Comparison of ENCODE assay signal across 8 cellular contexts in genomic region chr17:44522883-44523671, GRCh38. TPM values are rescaled to one million over a fixed set of nuclear protein-coding genes. Genes with fewer than 3 reads are reported as not detected.
A peak's percentile ranks its signal among the peaks of the same experiment; 100 is the strongest.
DNase-seq lines count a peak whose midpoint lies in the region; ATAC-seq and TF ChIP-seq lines count a peak whose summit lies in the region.

No MANE protein-coding gene starts in this region.

- peaks cover 2% of the 10 kb centered on the region for H3K27me3 Mint-ChIP-seq in activated naive CD4-positive, alpha-beta T cell treated with anti-CD3 and anti-CD28 coated beads for 36 hours (ENCODE audit: low read depth)

- H3K36me3 ChIP-seq in HAP-1 (replicated peaks) (no peaks in the 10 kb centered on the region), Peyer's patch (no peaks in the 10 kb centered on the region)

- H3K27me3 ChIP-seq in HAP-1 (ENCODE audit: low read depth), result 0 out of 2 replicates have a peak, but pooled peaks cover 1% of the 10 kb centered on the region
- H3K27me3 ChIP-seq in Peyer's patch, result no peaks in the 10 kb centered on the region

- ATAC-seq in left cardiac atrium (peak; percentile 90 to 92), GM18505 (IDR thresholded peaks at IDR 0.05; ENCODE audit: unreplicated experiment) (no peak)

- in situ Hi-C loops in HAP-1 (cut with MboI; ENCODE audit: low sequenced_read_pairs), result no loop called here

- intact Hi-C loops in activated naive CD4-positive, alpha-beta T cell treated with anti-CD3 and anti-CD28 coated beads for 36 hours (cut with micrococcal nuclease), result loop anchor here (1.0 kb wide), 2 partner anchors 123 to 138 kb away; no protein-coding TSS in a partner anchor
- intact Hi-C loops in left cardiac atrium (cut with DNase I), result loop anchor here (5.0 kb wide), 3 partner anchors 126 to 311 kb away; no protein-coding TSS in a partner anchor

- H3K9me3 ChIP-seq in HAP-1 (peaks cover 5% of the 10 kb centered on the region; the same call in 1 of the 2 replicates), Peyer's patch (no peaks in the 10 kb centered on the region)

- H3K4me3 ChIP-seq in AG10803 (ENCODE audit: low read length) (no peak overlapping the region), HAP-1 (no peak overlapping the region), Peyer's patch (no peak overlapping the region)

- CTCF ChIA-PET in activated naive CD4-positive, alpha-beta T cell treated with anti-CD3 and anti-CD28 coated beads for 36 hours (lab: Charles Lee), result interaction anchor here (0.6 to 2.8 kb wide), 21 partner anchors 10 to 499 kb away, joined by 3 to 22 read pairs (median 4); no protein-coding TSS in a partner anchor

- no peaks in the 10 kb centered on the region for H3K36me3 Mint-ChIP-seq in activated naive CD4-positive, alpha-beta T cell treated with anti-CD3 and anti-CD28 coated beads for 36 hours (ENCODE audit: low read depth)

- no peak overlapping the region for H3K27ac Mint-ChIP-seq in activated naive CD4-positive, alpha-beta T cell treated with anti-CD3 and anti-CD28 coated beads for 36 hours

- H3K4me1 Mint-ChIP-seq in activated naive CD4-positive, alpha-beta T cell treated with anti-CD3 and anti-CD28 coated beads for 36 hours (ENCODE audit: low read depth), result no peaks in the 10 kb centered on the region

- peak; percentile 79 for TF ChIP-seq CTCF in AG10803 (conservative IDR thresholded peaks at IDR 0.05; ENCODE audit: low read length)
- peak in 5 of 6 experiments; percentile 2 to 56 (median 53) for TF ChIP-seq CTCF in Peyer's patch (IDR thresholded peaks at IDR 0.05)

- H3K9me3 Mint-ChIP-seq in activated naive CD4-positive, alpha-beta T cell treated with anti-CD3 and anti-CD28 coated beads for 36 hours, result no peaks in the 10 kb centered on the region

- no peak overlapping the region for H3K27ac ChIP-seq in Peyer's patch

- TF ChIP-seq POLR2A in Peyer's patch (IDR thresholded peaks at IDR 0.05) (no peak), GM18505 (IDR thresholded peaks at IDR 0.05; ENCODE audit: borderline replicate concordance, extremely low read depth, insufficient read depth, insufficient read length) (no peak)

- DNase-seq in AG10803 (ENCODE audit: low read depth) (peak; percentile 69), HAP-1 (ENCODE audit: low spot score in 2 of 2) (peak; percentile 45 to 90), Peyer's patch (peak; percentile 43 to 79 (median 72)), left cardiac atrium (peak; percentile 80), midbrain (lab: John Stamatoyannopoulos, UW) (no peak)
- peak; percentile 87 for DNase-seq in activated naive CD4-positive, alpha-beta T cell treated with anti-CD3 and anti-CD28 coated beads for 36 hours
- peak; percentile 20 to 51 for DNase-seq in stimulated activated CD4-positive, alpha-beta T cell treated with anti-CD3 and anti-CD28 coated beads, Interleukin-1b, Interleukin-23, amount 100 ng/mL, for 4 hours (ENCODE audit: low read depth in 2 of 2)

- H3K4me3 Mint-ChIP-seq in activated naive CD4-positive, alpha-beta T cell treated with anti-CD3 and anti-CD28 coated beads for 36 hours, result no peak overlapping the region

- no peaks in the 10 kb centered on the region; the same call in 1 of the 2 replicates for H3K4me1 ChIP-seq in HAP-1
- no peaks in the 10 kb centered on the region for H3K4me1 ChIP-seq in Peyer's patch

RNA-seq across cellular contexts. Expression of gene GPATCH8, which starts 19.9 kb away (rescaled TPM):
- total RNA-seq in Peyer's patch (10 to 100 TPM; 39.6 to 91.6 (median 48.3) TPM), left cardiac atrium (10 to 100 TPM; 20.8 to 28.9 TPM)
- total RNA-seq in activated naive CD4-positive, alpha-beta T cell treated with anti-CD3 and anti-CD28 coated beads for 36 hours, result 10 to 100 TPM; 31.5 to 31.7 TPM

RNA-seq across cellular contexts. Expression of gene FZD2, which starts 34.2 kb away (rescaled TPM):
- total RNA-seq in Peyer's patch (1 to 10 TPM in 1 of 4 donors, under 1 TPM in 1, not detected in 2; 0.54 to 2.1 TPM), left cardiac atrium (1 to 10 TPM; 3.0 to 4.3 TPM)
- total RNA-seq in activated naive CD4-positive, alpha-beta T cell treated with anti-CD3 and anti-CD28 coated beads for 36 hours, result not detected
